In genomic region chr7:155629171-155629570, GRCh38 we compare ENCODE assay signal across 34 cellular contexts. TPM values are rescaled to one million over a fixed set of nuclear protein-coding genes. Genes with fewer than 3 reads are reported as not detected.
DNase-seq lines count a peak whose midpoint lies in the region; ATAC-seq, FAIRE-seq and TF ChIP-seq lines count a peak whose summit lies in the region.
"Had no signal": no experiment of that assay in that cellular context is flagged by ENCODE, and none has a peak within 500 bp of the region (broad histone marks: within the 10 kb centered on the region; RNA-seq: fewer than 3 reads in every experiment).

No MANE protein-coding gene starts in this region.

- no peaks in the 10 kb centered on the region for H3K4me1 Mint-ChIP-seq in neural progenitor cell
- peaks cover 3 to 5% of the 10 kb centered on the region in 2 donors for H3K4me1 Mint-ChIP-seq in natural killer cell
- H3K4me1 Mint-ChIP-seq: CD14-positive monocyte; CD4-positive, CD25-positive, alpha-beta regulatory T cell had no signal

- H3K9me2 ChIP-seq in GM23248 (ENCODE audit: insufficient read depth), result no peaks in the 10 kb centered on the region

- no peak for TF ChIP-seq RAD21 in K562 (CRISPR knock-in tag; conservative IDR thresholded peaks at IDR 0.05 in 1 of 2, IDR thresholded peaks at IDR 0.05 in 1 of 2)

- H3K36me3 ChIP-seq in GM23248 (ENCODE audit: low read depth) (no peaks in the 10 kb centered on the region), K562 (ENCODE audit: control insufficient read depth, insufficient read depth, low read length) (no peaks in the 10 kb centered on the region), neural progenitor cell (no peaks in the 10 kb centered on the region), brain microvascular endothelial cell (replicated peaks) (no peaks in the 10 kb centered on the region)
- H3K36me3 ChIP-seq: BE2C; BLaER1; BLaER1 treated with 17β-estradiol and CSF1 and Interleukin-3, amounts not matched to agents 10 nM and 100 nM had no signal

- POLR2A ChIA-PET in K562 (lab: Yijun Ruan, JAX), result interaction anchor here (0.7 kb wide), 1 partner anchor 118 kb away, joined by 3 read pairs; no protein-coding TSS in a partner anchor

- BruUV-seq in K562 (replicated peaks; lab: Mats Ljungman, UMichigan), result no TSS peak

- CTCF ChIA-PET in K562 (lab: Yijun Ruan, JAX; ENCODE audit: low intra/inter-chr PET ratio), result no interaction called here

- 44 to 65% methylated on average over 1 of the region's 1 CpG for WGBS in GM23248 (ENCODE audit: low coverage in 1 of 2, low lambda C conversion rate in 2 of 2, missing lambda C conversion rate in 2 of 2), 2 experiments
- 3% methylated on average over 1 of the region's 1 CpG for whole genome bisulfite sequencing in K562 (ENCODE audit: insufficient coverage, low coverage, missing lambda C conversion rate)

- no peaks in the 10 kb centered on the region for H3K9me1 ChIP-seq in K562 (ENCODE audit: control insufficient read depth, insufficient read depth, low read length)

- peak; percentile 10 for DNase-seq in GM23248
- DNase-seq in K562 (ENCODE audit: extremely low read depth in 1 of 4, low spot score in 3 of 4), result no peak
- DNase-seq in neural progenitor cell (ENCODE audit: low spot score), result no peak
- no peak for DNase-seq in NCI-H526 treated with DMSO at 0.1 percent for 48 hours (lab: John Stamatoyannopoulos, UW)
- no peak for DNase-seq in natural killer cell
- no peak for DNase-seq in brain microvascular endothelial cell
- DNase-seq: 8988T; ACHN; AML-193; BE2C; C1 segment of cervical spinal cord; Caco-2; Calu3; CD4-positive, alpha-beta memory T cell; CD4-positive, alpha-beta T cell; CD4-positive, CD25-positive, alpha-beta regulatory T cell; CD8-positive, alpha-beta memory T cell; CD8-positive, alpha-beta T cell; COR-L47; DMS 273 treated with DMSO at 0.1 percent for 48 hours; DMS153; DMS53; DMS79; DMS79 treated with DMSO at 0.1 percent for 48 hours; DND-41; EL had no signal

- H3F3A ChIP-seq in GM23248 (ENCODE audit: insufficient read depth), result no peaks in the 10 kb centered on the region
- no peaks in the 10 kb centered on the region for H3F3A ChIP-seq in neural progenitor cell (ENCODE audit: low read depth)

- no peak for TF ChIP-seq EP300 in K562 (IDR thresholded peaks at IDR 0.05; ENCODE audit: low read length)

- no peak for FAIRE-seq in K562 (lab: Jason Lieb, UNC)
- FAIRE-seq: A549, D721Med had no signal

- H3K36me3 Mint-ChIP-seq in neural progenitor cell, result no peaks in the 10 kb centered on the region
- peaks cover 6% of the 10 kb centered on the region for H3K36me3 Mint-ChIP-seq in natural killer cell
- H3K36me3 Mint-ChIP-seq: CD14-positive monocyte; CD4-positive, CD25-positive, alpha-beta regulatory T cell; CD8-positive, alpha-beta T cell had no signal

- no peak for ATAC-seq in K562
- ATAC-seq in natural killer cell, result no peak
- ATAC-seq: A549; CD8-positive, alpha-beta T cell had no signal

- H3K9me3 Mint-ChIP-seq in neural progenitor cell (peaks cover 19% of the 10 kb centered on the region), natural killer cell (peaks cover 0 to 3% of the 10 kb centered on the region in 2 donors)

- H3K27me3 ChIP-seq in GM23248 (replicated peaks; ENCODE audit: insufficient read depth) (no peaks in the 10 kb centered on the region; the same call in 1 of the 2 replicates), K562 (ENCODE audit: control insufficient read depth in 2 of 2, insufficient read depth in 2 of 2, low read length in 2 of 2) (peaks cover 9 to 10% of the 10 kb centered on the region in 2 experiments; a peak in 2 of 5 replicates), neural progenitor cell (no peaks in the 10 kb centered on the region), brain microvascular endothelial cell (replicated peaks) (no peaks in the 10 kb centered on the region)
- H3K27me3 ChIP-seq: BLaER1; BLaER1 treated with 17β-estradiol and CSF1 and Interleukin-3, amounts not matched to agents 10 nM and 100 nM had no signal

- H3K27ac Mint-ChIP-seq in neural progenitor cell, result no peak overlapping the region
- no peak overlapping the region for H3K27ac Mint-ChIP-seq in natural killer cell
- H3K27ac Mint-ChIP-seq: B cell; CD14-positive monocyte; CD4-positive, alpha-beta memory T cell; CD4-positive, alpha-beta T cell; CD4-positive, CD25-positive, alpha-beta regulatory T cell; CD8-positive, alpha-beta memory T cell; CD8-positive, alpha-beta T cell had no signal

- no peak overlapping the region for H3K4me3 Mint-ChIP-seq in neural progenitor cell
- H3K4me3 Mint-ChIP-seq in natural killer cell, result no peak overlapping the region
- H3K4me3 Mint-ChIP-seq: B cell; CD14-positive monocyte; CD4-positive, alpha-beta memory T cell; CD4-positive, alpha-beta T cell; CD4-positive, CD25-positive, alpha-beta regulatory T cell; CD8-positive, alpha-beta memory T cell; CD8-positive, alpha-beta T cell had no signal

- no peak for TF ChIP-seq POLR2A in K562 (conservative IDR thresholded peaks at IDR 0.05)

- no peaks in the 10 kb centered on the region for H3K27me3 Mint-ChIP-seq in neural progenitor cell (ENCODE audit: insufficient read depth, low read depth)
- peaks cover 6 to 17% of the 10 kb centered on the region in 2 donors for H3K27me3 Mint-ChIP-seq in natural killer cell (ENCODE audit: low read depth in 2 of 2)
- H3K27me3 Mint-ChIP-seq: B cell; CD4-positive, alpha-beta T cell had no signal

- no peak overlapping the region for H3K4me3 ChIP-seq in GM23248
- H3K4me3 ChIP-seq in K562, result no peak overlapping the region
- H3K4me3 ChIP-seq in neural progenitor cell, result peak overlapping the region; percentile 3
- H3K4me3 ChIP-seq in brain microvascular endothelial cell (ENCODE audit: low read depth, low read length), result no peak overlapping the region
- H3K4me3 ChIP-seq: A549; BLaER1; BLaER1 treated with 17β-estradiol and CSF1 and Interleukin-3, amounts not matched to agents 10 nM and 100 nM had no signal

- H4K20me1 ChIP-seq in GM23248 (ENCODE audit: insufficient read depth) (no peaks in the 10 kb centered on the region), K562 (replicated peaks; ENCODE audit: control insufficient read depth, insufficient read depth, low read length) (no peaks in the 10 kb centered on the region), neural progenitor cell (ENCODE audit: low read depth) (no peaks in the 10 kb centered on the region)
- H4K20me1 ChIP-seq: BLaER1; BLaER1 treated with 17β-estradiol and CSF1 and Interleukin-3, amounts not matched to agents 10 nM and 100 nM had no signal

- H3K9me3 ChIP-seq in GM23248 (ENCODE audit: low read depth) (no peaks in the 10 kb centered on the region), K562 (replicated peaks; ENCODE audit: control insufficient read depth, insufficient read depth, low read depth, low read length) (peaks cover 6% of the 10 kb centered on the region), neural progenitor cell (ENCODE audit: low read depth) (peaks cover 12% of the 10 kb centered on the region)
- H3K9me3 ChIP-seq: BE2C had no signal

- no peak for TF ChIP-seq CTCF in K562 (IDR thresholded peaks at IDR 0.05 in 2 of 3, conservative IDR thresholded peaks at IDR 0.05 in 1 of 3; ENCODE audit: insufficient read depth in 2 of 3, low read depth in 1 of 3, low read length in 3 of 3)
- no peak for TF ChIP-seq CTCF in neural progenitor cell (IDR thresholded peaks at IDR 0.05)
- TF ChIP-seq CTCF in natural killer cell (IDR thresholded peaks at IDR 0.05), result no peak
- no peak for TF ChIP-seq CTCF in brain microvascular endothelial cell (IDR thresholded peaks at IDR 0.05; ENCODE audit: low read depth, low read length, missing control alignments)

- no peak overlapping the region for H3K4me2 ChIP-seq in GM23248 (ENCODE audit: unreplicated experiment)
- H3K4me2 ChIP-seq in K562 (ENCODE audit: insufficient read depth, low read length), result no peak overlapping the region
- H3K4me2 ChIP-seq in neural progenitor cell, result no peak overlapping the region
- H3K4me2 ChIP-seq: A549, BLaER1 had no signal

- intact Hi-C loops in K562 (cut with micrococcal nuclease) (no loop called here), natural killer cell (cut with micrococcal nuclease) (no loop called here)

- H3K27ac ChIP-seq in GM23248 (no peak overlapping the region), K562 (ENCODE audit: extremely low read depth, low read depth, low read length) (no peak overlapping the region), neural progenitor cell (no peak overlapping the region), brain microvascular endothelial cell (no peak overlapping the region)
- H3K27ac ChIP-seq: 22Rv1; A549; BLaER1; BLaER1 treated with 17β-estradiol and CSF1 and Interleukin-3, amounts not matched to agents 10 nM and 100 nM; C4-2B had no signal

- H2AFZ ChIP-seq in GM23248, result no peak overlapping the region
- no peak overlapping the region for H2AFZ ChIP-seq in K562 (ENCODE audit: low read depth, low read length)
- no peak overlapping the region for H2AFZ ChIP-seq in neural progenitor cell (replicated peaks)

- H3K79me2 ChIP-seq in GM23248 (ENCODE audit: insufficient read depth) (no peaks in the 10 kb centered on the region), K562 (ENCODE audit: control insufficient read depth, insufficient read depth, low read length) (no peaks in the 10 kb centered on the region), neural progenitor cell (ENCODE audit: low read depth) (no peaks in the 10 kb centered on the region)

- H3K9ac ChIP-seq in GM23248 (no peak overlapping the region), K562 (ENCODE audit: insufficient read depth in 1 of 2, low read depth in 2 of 2, low read length in 2 of 2) (no peak overlapping the region), neural progenitor cell (no peak overlapping the region)
- H3K9ac ChIP-seq: BLaER1; BLaER1 treated with 17β-estradiol and CSF1 and Interleukin-3, amounts not matched to agents 10 nM and 100 nM had no signal

- in situ Hi-C loops in GM23248 (cut with MboI) (no loop called here), K562 (cut with MboI) (no loop called here), brain microvascular endothelial cell (cut with HindIII; ENCODE audit: low pct_ligation_motif_present, low sequenced_read_pairs) (no loop called here)

- H3K4me1 ChIP-seq in GM23248 (ENCODE audit: insufficient read depth) (no peaks in the 10 kb centered on the region), K562 (replicated peaks in 1 of 2; ENCODE audit: control insufficient read depth in 2 of 2, insufficient read depth in 2 of 2, low read length in 2 of 2) (no peaks in the 10 kb centered on the region), neural progenitor cell (no peaks in the 10 kb centered on the region)
- H3K4me1 ChIP-seq: A549, BE2C, Caco-2 had no signal

RNA-seq across cellular contexts. Expression of gene RBM33, which starts 15.3 kb away (rescaled TPM):
- total RNA-seq in GM23248 (2014; rRNA removed; shearing (Covaris generic)), result 9.5 and 10.5 TPM in 2 replicates
- 33.2 and 36.0 TPM in 2 replicates for polyA plus RNA-seq in GM23248 (2016; fragmentation: Nextera tagmentation; extraction: Ambion mirVana)
- total RNA-seq in K562 (2011; cell fraction: chromatin; rRNA removed; ENCODE audit: low replicate concordance), result 115 and 326 TPM in 2 replicates
- 62.0 and 78.6 TPM in 2 replicates for total RNA-seq in K562 (2011; cell fraction: nucleolus; rRNA removed)
- total RNA-seq in K562 (2011; cell fraction: nucleoplasm; rRNA removed), result 144 and 212 TPM in 2 replicates
- 29.9 and 41.8 TPM in 2 replicates for total RNA-seq in K562 (2014; rRNA removed)
- total RNA-seq in K562 (2014; rRNA removed; fragmentation: Illumina TruSeq; extraction: Trizol), result 39.3 and 47.4 TPM in 2 replicates
- total RNA-seq in K562 (2015; rRNA removed; fragmentation: Illumina TruSeq; extraction: Trizol), result 32.8 and 33.9 TPM in 2 replicates
- total RNA-seq in K562 (2021), result 67.6 and 80.7 TPM in 2 replicates
- 16.1 and 17.0 TPM in 2 replicates for polyA plus RNA-seq in K562 (2011; rRNA removed)
- 11.1 and 15.9 TPM in 2 replicates for polyA plus RNA-seq in K562 (2011; cell fraction: cytosol; rRNA removed)
- 97.0 and 123 TPM in 2 replicates for polyA plus RNA-seq in K562 (2011; cell fraction: nucleus; rRNA removed)
- 23.0 and 24.9 TPM in 2 replicates for polyA plus RNA-seq in K562 (2012)
- polyA plus RNA-seq in K562 (2014; fragmentation: Illumina TruSeq; extraction: Trizol), result 23.0 and 28.7 TPM in 2 replicates
- 1 to 10 TPM; 4.4 to 4.7 TPM for polyA plus RNA-seq in K562 (2014; fragmentation: Nextera tagmentation; extraction: Ambion mirVana)
- polyA plus RNA-seq in K562 (2014; rRNA removed), result 27.3 and 31.7 TPM in 2 replicates
- 84.2 and 91.2 TPM in 2 replicates for polyA minus RNA-seq in K562 (2011; rRNA and poly(A)+ RNA removed)
- polyA minus RNA-seq in K562 (2011; cell fraction: cytosol; rRNA and poly(A)+ RNA removed), result 23.9 and 28.3 TPM in 2 replicates
- 74.0 and 74.6 TPM in 2 replicates for polyA minus RNA-seq in K562 (2011; cell fraction: nucleus; rRNA and poly(A)+ RNA removed)
- 31.9 and 48.6 TPM in 2 replicates for total RNA-seq in neural progenitor cell (ENCODE audit: low replicate concordance)
- total RNA-seq in natural killer cell, result 100 to 1,000 TPM; 161 to 182 (median 182) TPM
